Comparison of ENCODE assay signal across 9 cellular contexts in the genomic region with DNA sequence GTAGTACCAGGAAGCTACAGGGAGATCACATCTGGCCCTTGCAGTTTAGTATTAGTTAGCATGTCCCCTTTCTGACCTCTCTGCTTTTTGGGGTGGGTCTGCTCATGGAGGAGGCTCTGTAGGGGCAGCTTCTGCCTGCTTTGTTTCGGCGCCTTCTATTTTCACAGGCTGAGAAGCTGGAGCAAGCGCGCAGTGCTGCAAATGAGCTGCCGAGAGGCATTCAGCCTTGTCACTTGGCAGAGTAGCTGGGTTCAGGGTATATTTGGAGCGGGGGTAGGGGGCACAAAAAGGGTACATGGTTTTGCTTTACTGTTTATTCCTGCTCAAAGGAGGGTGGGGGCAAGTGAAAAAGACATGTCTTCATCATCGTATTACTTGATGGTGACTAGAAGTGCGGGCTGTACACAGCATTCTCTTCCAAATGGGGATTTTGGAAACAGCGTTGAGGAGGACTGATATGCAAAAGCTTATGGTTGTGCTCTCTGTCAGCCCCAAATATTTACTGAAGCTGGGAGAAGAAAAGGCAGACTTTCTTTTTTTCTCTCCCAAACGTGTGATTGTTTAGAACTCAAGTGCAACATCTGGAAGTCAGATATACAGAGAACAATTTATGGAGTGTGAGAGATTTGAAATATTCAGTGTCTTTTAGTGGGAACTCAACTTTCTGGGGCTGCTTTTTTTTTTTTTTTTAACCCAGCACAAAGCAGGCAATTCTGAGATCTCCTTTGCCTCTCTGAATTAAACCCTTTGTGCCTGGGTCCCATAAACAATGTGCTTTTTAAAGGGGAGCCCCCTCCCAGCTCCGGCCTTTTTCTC.
DNase-seq lines count a peak whose midpoint lies in the region; ATAC-seq, FAIRE-seq and TF ChIP-seq lines count a peak whose summit lies in the region.
"Had no signal": no experiment of that assay in that cellular context is flagged by ENCODE, and none has a peak within 500 bp of the region (broad histone marks: within the 10 kb centered on the region; RNA-seq: fewer than 3 reads in every experiment).

No MANE protein-coding gene starts in this region.

- peak overlapping the region; percentile 88 for H3K4me2 ChIP-seq in astrocyte (ENCODE audit: low read length)

- H3K27ac Mint-ChIP-seq in activated CD4-positive, alpha-beta T cell treated with anti-CD3 and anti-CD28 coated beads, Interleukin-2, amount 10 ng/mL, durations not matched to agents 7 days and 5 days: peak overlapping the region; percentile 99
- peak overlapping the region; percentile 62 for H3K27ac Mint-ChIP-seq in astrocyte (ENCODE audit: unreplicated experiment)

- ATAC-seq in lower lobe of right lung: no peak
- no peak for ATAC-seq in HG02610 (IDR thresholded peaks at IDR 0.05; ENCODE audit: unreplicated experiment)

- no peak overlapping the region for H2AFZ ChIP-seq in astrocyte (ENCODE audit: low read depth, low read length)

- H3K4me1 Mint-ChIP-seq in activated CD4-positive, alpha-beta T cell treated with anti-CD3 and anti-CD28 coated beads, Interleukin-2, amount 10 ng/mL, durations not matched to agents 7 days and 5 days: peaks cover 47% of the 10 kb centered on the region
- peaks cover 23% of the 10 kb centered on the region for H3K4me1 Mint-ChIP-seq in astrocyte (ENCODE audit: low read depth, unreplicated experiment)

- H3K27ac ChIP-seq in astrocyte (ENCODE audit: low read depth, low read length) (no peak overlapping the region), lower lobe of right lung (peak overlapping the region; percentile 92), tibial artery (peak overlapping the region in 1 of 2 donors; percentile 68)

- peaks cover 27% of the 10 kb centered on the region for H3K36me3 Mint-ChIP-seq in activated CD4-positive, alpha-beta T cell treated with anti-CD3 and anti-CD28 coated beads, Interleukin-2, amount 10 ng/mL, durations not matched to agents 7 days and 5 days (ENCODE audit: low read depth)
- H3K36me3 Mint-ChIP-seq in astrocyte (ENCODE audit: low read depth, unreplicated experiment): peaks cover 8% of the 10 kb centered on the region

- DNase-seq in activated CD4-positive, alpha-beta T cell treated with anti-CD3 and anti-CD28 coated beads, Interleukin-2, amount 10 ng/mL, durations not matched to agents 7 days and 5 days: peak; percentile 32
- no peak for DNase-seq in activated CD4-positive, alpha-beta T cell treated with anti-CD3 and anti-CD28 coated beads, Interleukin-2, amount 50 U/mL, for 1 hour
- DNase-seq in astrocyte (ENCODE audit: low read depth): no peak
- DNase-seq in lower lobe of right lung: no peak
- DNase-seq in tibial artery: no peak
- no peak for DNase-seq in NCI-H69 (lab: John Stamatoyannopoulos, UW)
- DNase-seq in NCI-H524 treated with DMSO at 0.1 percent for 48 hours (lab: John Stamatoyannopoulos, UW): no peak

- H3K4me1 ChIP-seq in astrocyte (ENCODE audit: insufficient read depth, low read length): peaks cover 14% of the 10 kb centered on the region
- H3K4me1 ChIP-seq in lower lobe of right lung: peaks cover 64% of the 10 kb centered on the region
- H3K4me1 ChIP-seq in tibial artery: peaks cover 0 to 31% (median 21%) of the 10 kb centered on the region in 4 donors

- H3K27me3 ChIP-seq in astrocyte (ENCODE audit: insufficient read depth, low read length) (peaks cover 9% of the 10 kb centered on the region), lower lobe of right lung (ENCODE audit: low read depth) (no peaks in the 10 kb centered on the region), tibial artery (no peaks in the 10 kb centered on the region)

- no peak for FAIRE-seq in astrocyte (lab: Jason Lieb, UNC)
- FAIRE-seq: keratinocyte had no signal

- no peaks in the 10 kb centered on the region for H3K79me2 ChIP-seq in astrocyte (ENCODE audit: insufficient read depth, low read length)

- CTCF ChIA-PET in activated CD4-positive, alpha-beta T cell treated with anti-CD3 and anti-CD28 coated beads, Interleukin-2, amount 10 ng/mL, durations not matched to agents 7 days and 5 days (lab: Charles Lee): interaction anchor here (0.6 to 4.1 kb wide), 19 partner anchors 9 to 254 kb away, joined by 3 to 40 read pairs (median 4); no protein-coding TSS in a partner anchor

- peak overlapping the region; percentile 5 for H3K9ac ChIP-seq in astrocyte (ENCODE audit: low read length)

- H3K36me3 ChIP-seq in astrocyte (ENCODE audit: insufficient read depth, low read length) (no peaks in the 10 kb centered on the region), lower lobe of right lung (no peaks in the 10 kb centered on the region), tibial artery (peaks cover 0 to 4% (median 0%) of the 10 kb centered on the region in 3 donors)

- peak overlapping the region; percentile 59 for H3K4me3 ChIP-seq in astrocyte (ENCODE audit: insufficient read depth, low read depth, low read length)
- peak overlapping the region; percentile 72 for H3K4me3 ChIP-seq in lower lobe of right lung
- peak overlapping the region; percentile 62 to 82 for H3K4me3 ChIP-seq in tibial artery

- H4K20me1 ChIP-seq in astrocyte (ENCODE audit: insufficient read depth, low read length): no peaks in the 10 kb centered on the region

- H3K9me3 Mint-ChIP-seq in activated CD4-positive, alpha-beta T cell treated with anti-CD3 and anti-CD28 coated beads, Interleukin-2, amount 10 ng/mL, durations not matched to agents 7 days and 5 days: peaks cover 8% of the 10 kb centered on the region
- H3K9me3 Mint-ChIP-seq in astrocyte (ENCODE audit: unreplicated experiment): peaks cover 6% of the 10 kb centered on the region

- no peak overlapping the region for H3K4me3 Mint-ChIP-seq in activated CD4-positive, alpha-beta T cell treated with anti-CD3 and anti-CD28 coated beads, Interleukin-2, amount 10 ng/mL, durations not matched to agents 7 days and 5 days
- H3K4me3 Mint-ChIP-seq in astrocyte (ENCODE audit: unreplicated experiment): peak overlapping the region; percentile 96

- intact Hi-C loops in lower lobe of right lung (cut with DNase I) (no loop called here), tibial artery (cut with DNase I; ENCODE audit: low total_unique reads) (no loop called here)

- TF ChIP-seq CTCF in astrocyte (IDR thresholded peaks at IDR 0.05; ENCODE audit: insufficient read depth, low read depth, low read length) (no peak), lower lobe of right lung (IDR thresholded peaks at IDR 0.05) (no peak), tibial artery (IDR thresholded peaks at IDR 0.05) (no peak)

- POLR2A ChIA-PET in activated CD4-positive, alpha-beta T cell treated with anti-CD3 and anti-CD28 coated beads, Interleukin-2, amount 10 ng/mL, durations not matched to agents 7 days and 5 days (lab: Charles Lee): interaction anchor here (1.2 to 2.8 kb wide), 4 partner anchors 9 to 18 kb away, joined by 5 to 29 read pairs (median 20); no protein-coding TSS in a partner anchor

- H3K9me3 ChIP-seq in astrocyte (ENCODE audit: insufficient read depth, low read depth, low read length) (no peaks in the 10 kb centered on the region), lower lobe of right lung (no peaks in the 10 kb centered on the region), tibial artery (peaks cover 0 to 3% (median 0%) of the 10 kb centered on the region in 3 donors)

- no peaks in the 10 kb centered on the region for H3K27me3 Mint-ChIP-seq in activated CD4-positive, alpha-beta T cell treated with anti-CD3 and anti-CD28 coated beads, Interleukin-2, amount 10 ng/mL, durations not matched to agents 7 days and 5 days
- H3K27me3 Mint-ChIP-seq in astrocyte (ENCODE audit: low read depth, unreplicated experiment): no peaks in the 10 kb centered on the region
